ENCODE assay signal across 35 cellular contexts in genomic region chr15:85821545-85821944, GRCh38.
"Had no signal": no experiment of that assay in that cellular context is flagged by ENCODE, and none has a peak within 500 bp of the region (broad histone marks: within the 10 kb centered on the region; RNA-seq: fewer than 3 reads in every experiment).

No MANE protein-coding gene starts in this region.

- H3K36me3 ChIP-seq: brain microvascular endothelial cell, colonic mucosa, esophagus muscularis mucosa, gastrocnemius medialis, heart right ventricle, WERI-Rb-1 had no signal

- ATAC-seq: activated CD4-positive, CD25-positive, alpha-beta regulatory T cell treated with anti-CD3 and anti-CD28 coated beads, Interleukin-2, amount 50 U/mL, for 24 hours; activated CD8-positive, alpha-beta memory T cell treated with anti-CD3 and anti-CD28 coated beads, Interleukin-2, amount 10 ng/mL, durations not matched to agents 7 days and 5 days; activated CD8-positive, alpha-beta T cell treated with anti-CD3 and anti-CD28 coated beads for 36 hours; activated naive CD4-positive, alpha-beta T cell treated with anti-CD3 and anti-CD28 coated beads, Interleukin-2, amount 50 U/mL, for 72 hours; effector memory CD8-positive, alpha-beta T cell; foreskin keratinocyte; gastrocnemius medialis; heart right ventricle; T-helper 17 cell had no signal

- H3K27me3 Mint-ChIP-seq: activated CD8-positive, alpha-beta T cell treated with anti-CD3 and anti-CD28 coated beads for 36 hours had no signal

- DNase-seq: activated B cell treated with CpG ODN at 0.5 μM for 24 hours; activated CD4-positive, alpha-beta T cell treated with anti-CD3 and anti-CD28 coated beads for 48 hours; activated CD4-positive, alpha-beta T cell treated with anti-CD3 and anti-CD28 coated beads, Interleukin-2, amount 50 U/mL, for 1 hour; activated CD4-positive, alpha-beta T cell treated with anti-CD3 and anti-CD28 coated beads, Interleukin-2, amount 50 U/mL, for 48 hours; activated CD8-positive, alpha-beta memory T cell treated with anti-CD3 and anti-CD28 coated beads, Interleukin-2, amount 10 ng/mL, durations not matched to agents 7 days and 5 days; activated CD8-positive, alpha-beta memory T cell treated with anti-CD3 and anti-CD28 coated beads, Interleukin-2, amount 50 U/mL, for 4 hours; activated CD8-positive, alpha-beta T cell treated with anti-CD3 and anti-CD28 coated beads for 36 hours; activated gamma-delta T cell; activated naive CD4-positive, alpha-beta T cell; activated naive CD4-positive, alpha-beta T cell treated with anti-CD3 and anti-CD28 coated beads, Interleukin-2, amount 10 ng/mL, durations not matched to agents 7 days and 5 days; activated naive CD8-positive, alpha-beta T cell treated with anti-CD3 and anti-CD28 coated beads, Interleukin-2, amount 10 ng/mL, durations not matched to agents 7 days and 5 days; activated T-cell treated with anti-CD3 and anti-CD28 coated beads, Interleukin-2, amount 50 U/mL, for 1 hour; activated T-cell treated with anti-CD3 and anti-CD28 coated beads, Interleukin-2, amount 50 U/mL, for 48 hours; amniotic stem cell; brain microvascular endothelial cell; colonic mucosa; effector CD4-positive, alpha-beta T cell; effector memory CD8-positive, alpha-beta T cell; foreskin keratinocyte; gastrocnemius medialis; glutamatergic neuron; heart right ventricle; T-helper 1 cell; T-helper 17 cell; T1000; WERI-Rb-1 had no signal

- H3K4me3 Mint-ChIP-seq: activated B cell treated with CpG ODN at 0.5 μM for 24 hours; activated CD8-positive, alpha-beta memory T cell treated with anti-CD3 and anti-CD28 coated beads, Interleukin-2, amount 10 ng/mL, durations not matched to agents 7 days and 5 days; activated CD8-positive, alpha-beta T cell treated with anti-CD3 and anti-CD28 coated beads for 36 hours; activated naive CD4-positive, alpha-beta T cell treated with anti-CD3 and anti-CD28 coated beads, Interleukin-2, amount 10 ng/mL, durations not matched to agents 7 days and 5 days; activated naive CD8-positive, alpha-beta T cell treated with anti-CD3 and anti-CD28 coated beads, Interleukin-2, amount 10 ng/mL, durations not matched to agents 7 days and 5 days; activated T-helper 1 cell treated with anti-CD3 and anti-CD28 coated beads, Interleukin-12 subunit alpha, Interleukin-12 subunit beta, Interleukin-2, Interleukin-4 antibody, amounts not matched to agents 30 ng/mL and 10 ng/mL and 1 ng/mL, durations not matched to agents 14 hours and 24 hours and 36 hours; effector memory CD8-positive, alpha-beta T cell; T-helper 17 cell; T-helper 2 cell treated with Interferon-gamma antibody and Interleukin-4, amounts not matched to agents 5 μg/mL and 100 μg/mL, for 36 hours had no signal

- H3K9me3 Mint-ChIP-seq: activated B cell treated with CpG ODN at 0.5 μM for 24 hours; activated CD8-positive, alpha-beta T cell treated with anti-CD3 and anti-CD28 coated beads for 36 hours; activated naive CD4-positive, alpha-beta T cell treated with anti-CD3 and anti-CD28 coated beads, Interleukin-2, amount 10 ng/mL, durations not matched to agents 7 days and 5 days; activated naive CD4-positive, alpha-beta T cell treated with anti-CD3 and anti-CD28 coated beads, Interleukin-2, amount 50 U/mL, for 72 hours; activated naive CD8-positive, alpha-beta T cell treated with anti-CD3 and anti-CD28 coated beads, Interleukin-2, amount 10 ng/mL, durations not matched to agents 7 days and 5 days; activated T-helper 1 cell treated with anti-CD3 and anti-CD28 coated beads, Interleukin-12 subunit alpha, Interleukin-12 subunit beta, Interleukin-2, Interleukin-4 antibody, amounts not matched to agents 30 ng/mL and 10 ng/mL and 1 ng/mL, durations not matched to agents 14 hours and 24 hours and 36 hours; activated T-helper 2 cell treated with anti-CD3 and anti-CD28 coated beads, Interferon-gamma antibody, Interleukin-2, Interleukin-4, amounts not matched to agents 10 μg/mL and 5 μg/mL and 100 μg/mL, durations not matched to agents 14 hours and 24 hours and 36 hours; effector memory CD8-positive, alpha-beta T cell; T-helper 2 cell treated with Interferon-gamma antibody and Interleukin-4, amounts not matched to agents 5 μg/mL and 100 μg/mL, for 36 hours had no signal

- H3K4me3 ChIP-seq: colonic mucosa, esophagus muscularis mucosa, gastrocnemius medialis, heart right ventricle had no signal

- H3K27me3 ChIP-seq: brain microvascular endothelial cell, colonic mucosa, esophagus muscularis mucosa, gastrocnemius medialis, heart right ventricle had no signal

- H3K4me1 ChIP-seq: esophagus muscularis mucosa, foreskin keratinocyte, gastrocnemius medialis, heart right ventricle had no signal

- H3K27ac Mint-ChIP-seq: activated B cell treated with CpG ODN at 0.5 μM for 24 hours; activated CD8-positive, alpha-beta memory T cell treated with anti-CD3 and anti-CD28 coated beads, Interleukin-2, amount 10 ng/mL, durations not matched to agents 7 days and 5 days; activated CD8-positive, alpha-beta T cell treated with anti-CD3 and anti-CD28 coated beads for 36 hours; activated naive CD4-positive, alpha-beta T cell treated with anti-CD3 and anti-CD28 coated beads, Interleukin-2, amount 10 ng/mL, durations not matched to agents 7 days and 5 days; activated naive CD4-positive, alpha-beta T cell treated with anti-CD3 and anti-CD28 coated beads, Interleukin-2, amount 50 U/mL, for 72 hours; activated naive CD8-positive, alpha-beta T cell treated with anti-CD3 and anti-CD28 coated beads, Interleukin-2, amount 10 ng/mL, durations not matched to agents 7 days and 5 days; activated T-helper 1 cell treated with anti-CD3 and anti-CD28 coated beads, Interleukin-12 subunit alpha, Interleukin-12 subunit beta, Interleukin-2, Interleukin-4 antibody, amounts not matched to agents 30 ng/mL and 10 ng/mL and 1 ng/mL, durations not matched to agents 14 hours and 24 hours and 36 hours; activated T-helper 2 cell treated with anti-CD3 and anti-CD28 coated beads, Interferon-gamma antibody, Interleukin-2, Interleukin-4, amounts not matched to agents 10 μg/mL and 5 μg/mL and 100 μg/mL, durations not matched to agents 14 hours and 24 hours and 36 hours; effector memory CD8-positive, alpha-beta T cell; T-helper 17 cell; T-helper 2 cell treated with Interferon-gamma antibody and Interleukin-4, amounts not matched to agents 5 μg/mL and 100 μg/mL, for 36 hours had no signal

- FAIRE-seq: astrocyte, bronchial epithelial cell, endometrium had no signal

- H3K27ac ChIP-seq: brain microvascular endothelial cell, colonic mucosa, esophagus muscularis mucosa, foreskin keratinocyte, gastrocnemius medialis, heart right ventricle, WERI-Rb-1 had no signal

- H3K4me1 Mint-ChIP-seq: activated B cell treated with CpG ODN at 0.5 μM for 24 hours; activated CD8-positive, alpha-beta memory T cell treated with anti-CD3 and anti-CD28 coated beads, Interleukin-2, amount 10 ng/mL, durations not matched to agents 7 days and 5 days; activated naive CD4-positive, alpha-beta T cell treated with anti-CD3 and anti-CD28 coated beads, Interleukin-2, amount 10 ng/mL, durations not matched to agents 7 days and 5 days; activated naive CD8-positive, alpha-beta T cell treated with anti-CD3 and anti-CD28 coated beads, Interleukin-2, amount 10 ng/mL, durations not matched to agents 7 days and 5 days had no signal

- H3K36me3 Mint-ChIP-seq: activated CD8-positive, alpha-beta memory T cell treated with anti-CD3 and anti-CD28 coated beads, Interleukin-2, amount 10 ng/mL, durations not matched to agents 7 days and 5 days; activated naive CD4-positive, alpha-beta T cell treated with anti-CD3 and anti-CD28 coated beads, Interleukin-2, amount 10 ng/mL, durations not matched to agents 7 days and 5 days; activated naive CD4-positive, alpha-beta T cell treated with anti-CD3 and anti-CD28 coated beads, Interleukin-2, amount 50 U/mL, for 72 hours; activated naive CD8-positive, alpha-beta T cell treated with anti-CD3 and anti-CD28 coated beads, Interleukin-2, amount 10 ng/mL, durations not matched to agents 7 days and 5 days had no signal

- H3K9me3 ChIP-seq: colonic mucosa, esophagus muscularis mucosa, gastrocnemius medialis, heart right ventricle had no signal
